Comparison of ENCODE assay signal across 21 cellular contexts in genomic region chr11:41878158-41878557, GRCh38.
DNase-seq lines count a peak whose midpoint lies in the region; ATAC-seq, FAIRE-seq and TF ChIP-seq lines count a peak whose summit lies in the region.
"Had no signal": no experiment of that assay in that cellular context is flagged by ENCODE, and none has a peak within 500 bp of the region (broad histone marks: within the 10 kb centered on the region; RNA-seq: fewer than 3 reads in every experiment).

No MANE protein-coding gene starts in this region.

- H3K4me3 ChIP-seq in fibroblast of the aortic adventitia (ENCODE audit: low read depth, low read length) (no peak overlapping the region), pancreas (no peak overlapping the region)

- TF ChIP-seq CTCF in fibroblast of the aortic adventitia (IDR thresholded peaks at IDR 0.05; ENCODE audit: insufficient read depth, low read length) = no peak
- no peak for TF ChIP-seq CTCF in pancreas (IDR thresholded peaks at IDR 0.05)

- H3K4me1 ChIP-seq in pancreas = no peaks in the 10 kb centered on the region
- H3K4me1 ChIP-seq: BE2C had no signal

- intact Hi-C loops in pancreas (cut with DNase I) = no loop called here

- H3K9me3 ChIP-seq in pancreas = no peaks in the 10 kb centered on the region
- H3K9me3 ChIP-seq: BE2C, SK-N-SH had no signal

- DNase-seq in H4 (ENCODE audit: low spot score) (peak; percentile 14), astrocyte of the hippocampus (ENCODE audit: low read depth, low spot score) (peak; percentile 50), fibroblast of the aortic adventitia (ENCODE audit: low read depth) (peak; percentile 5), urothelium cell line (ENCODE audit: low spot score) (peak; percentile 6), AG20443 (ENCODE audit: low spot score) (no peak), pancreas (no peak)
- DNase-seq: BE2C; CD4-positive, alpha-beta T cell; HFFc6; KG1; NCI-H1092; NCI-H2081 treated with DMSO at 0.1 percent for 48 hours; NCI-H524; SK-N-SH had no signal

- FAIRE-seq in urothelium cell line (lab: Jason Lieb, UNC) (no peak), pancreas (lab: Jason Lieb, UNC) (no peak)
- FAIRE-seq: GM12891, GM18507, H54, HepG2 had no signal

- H3K27me3 ChIP-seq in pancreas = no peaks in the 10 kb centered on the region
- H3K27me3 ChIP-seq: BE2C had no signal

- 43 to 49% methylated on average over 2 of the region's 2 CpGs for WGBS in pancreas, 2 donors

- H3K27ac ChIP-seq in pancreas = no peak overlapping the region

- no peaks in the 10 kb centered on the region for H3K36me3 ChIP-seq in pancreas
- H3K36me3 ChIP-seq: BE2C had no signal

- ATAC-seq in HG02759 (IDR thresholded peaks at IDR 0.05; ENCODE audit: unreplicated experiment) (no peak), pancreas (no peak)
- ATAC-seq: HepG2, Panc1, Right ventricle myocardium inferior had no signal

Comparison
In these comparisons a context has a peak if more than half of its experiments do, and no peak if none do; other contexts are left out.
1. DNase-seq: peak in H4 (single experiment), astrocyte of the hippocampus (single experiment), fibroblast of the aortic adventitia (single experiment) and urothelium cell line (single experiment); none in AG20443 (single experiment) and pancreas (0 of 6).